Comparison of ENCODE assay signal across 8 cellular contexts in genomic region chr5:111070272-111071134, GRCh38. TPM values are rescaled to one million over a fixed set of nuclear protein-coding genes. Genes with fewer than 3 reads are reported as not detected.
DNase-seq lines count a peak whose midpoint lies in the region; ATAC-seq and TF ChIP-seq lines count a peak whose summit lies in the region.

No MANE protein-coding gene starts in this region.

- peak; percentile 5 for TF ChIP-seq CTCF in cardiac muscle cell (IDR thresholded peaks at IDR 0.05; ENCODE audit: low read depth, low read length)
- TF ChIP-seq CTCF in PC-9 (conservative IDR thresholded peaks at IDR 0.05): no peak
- TF ChIP-seq CTCF in Caco-2 (IDR thresholded peaks at IDR 0.05; ENCODE audit: insufficient read depth in 1 of 2, low read depth in 1 of 2, low read length in 1 of 2, severe bottlenecking in 1 of 2, unreplicated experiment in 1 of 2): no peak

- intact Hi-C loops in PC-9 (cut with micrococcal nuclease; ENCODE audit: unreplicated experiment): no loop called here
- intact Hi-C loops in Caco-2 (cut with micrococcal nuclease; ENCODE audit: unreplicated experiment): no loop called here

- H3K36me3 Mint-ChIP-seq in activated CD8-positive, alpha-beta T cell treated with anti-CD3 and anti-CD28 coated beads, Interleukin-2, amount 10 ng/mL, durations not matched to agents 7 days and 5 days (ENCODE audit: low read depth): peaks cover 3% of the 10 kb centered on the region
- no peaks in the 10 kb centered on the region for H3K36me3 Mint-ChIP-seq in Caco-2 (ENCODE audit: insufficient read depth, unreplicated experiment)

- H3K9me3 ChIP-seq in cardiac muscle cell (ENCODE audit: low read depth) (no peaks in the 10 kb centered on the region), PC-9 (ENCODE audit: insufficient read depth, low read depth) (no peaks in the 10 kb centered on the region), Caco-2 (no peaks in the 10 kb centered on the region; the same call in 1 of the 2 replicates)

- H3K9me2 ChIP-seq in PC-9 (ENCODE audit: insufficient read depth): no peaks in the 10 kb centered on the region; the same call in 1 of the 2 replicates

- no peaks in the 10 kb centered on the region for H3K4me1 ChIP-seq in cardiac muscle cell (ENCODE audit: low read depth)
- H3K4me1 ChIP-seq in PC-9 (replicated peaks; ENCODE audit: insufficient read depth): peaks cover 6% of the 10 kb centered on the region; the same call in 1 of the 2 replicates
- H3K4me1 ChIP-seq in Caco-2: 0 out of 2 replicates have a peak, but pooled peaks cover 4% of the 10 kb centered on the region

- peak; percentile 36 for ATAC-seq in GM19397 (IDR thresholded peaks at IDR 0.05; ENCODE audit: unreplicated experiment)
- ATAC-seq in activated CD8-positive, alpha-beta T cell treated with anti-CD3 and anti-CD28 coated beads, Interleukin-2, amount 10 ng/mL, durations not matched to agents 7 days and 5 days: peak; percentile 47
- ATAC-seq in HG02610 (IDR thresholded peaks at IDR 0.05; ENCODE audit: unreplicated experiment): no peak

- H2AFZ ChIP-seq in PC-9: no peak overlapping the region

- peaks cover 22% of the 10 kb centered on the region for H3K4me1 Mint-ChIP-seq in activated CD8-positive, alpha-beta T cell treated with anti-CD3 and anti-CD28 coated beads, Interleukin-2, amount 10 ng/mL, durations not matched to agents 7 days and 5 days (ENCODE audit: low read depth)
- peaks cover 7% of the 10 kb centered on the region for H3K4me1 Mint-ChIP-seq in Caco-2 (ENCODE audit: low read depth, unreplicated experiment)

- no peak overlapping the region for H3K27ac Mint-ChIP-seq in activated CD8-positive, alpha-beta T cell treated with anti-CD3 and anti-CD28 coated beads, Interleukin-2, amount 10 ng/mL, durations not matched to agents 7 days and 5 days
- no peak overlapping the region for H3K27ac Mint-ChIP-seq in Caco-2 (ENCODE audit: unreplicated experiment)

- no peaks in the 10 kb centered on the region for H3K79me2 ChIP-seq in PC-9 (ENCODE audit: low read depth)

- no peaks in the 10 kb centered on the region for H3F3A ChIP-seq in PC-9 (ENCODE audit: insufficient read depth, low read depth)

- H3K4me3 Mint-ChIP-seq in activated CD8-positive, alpha-beta T cell treated with anti-CD3 and anti-CD28 coated beads, Interleukin-2, amount 10 ng/mL, durations not matched to agents 7 days and 5 days: no peak overlapping the region
- no peak overlapping the region for H3K4me3 Mint-ChIP-seq in Caco-2 (ENCODE audit: unreplicated experiment)

- peaks cover 84% of the 10 kb centered on the region for H3K27me3 ChIP-seq in cardiac muscle cell
- H3K27me3 ChIP-seq in PC-9 (ENCODE audit: insufficient read depth, low read depth): peaks cover 14% of the 10 kb centered on the region; the same call in 1 of the 2 replicates
- H3K27me3 ChIP-seq in Caco-2 (replicated peaks; ENCODE audit: control insufficient read depth, insufficient read depth, low read length): no peaks in the 10 kb centered on the region; the same call in 1 of the 2 replicates

- no peak overlapping the region for H3K4me2 ChIP-seq in PC-9

- H3K27me3 Mint-ChIP-seq in activated CD8-positive, alpha-beta T cell treated with anti-CD3 and anti-CD28 coated beads, Interleukin-2, amount 10 ng/mL, durations not matched to agents 7 days and 5 days (ENCODE audit: low read depth): peaks cover 85% of the 10 kb centered on the region
- peaks cover 46% of the 10 kb centered on the region for H3K27me3 Mint-ChIP-seq in Caco-2 (ENCODE audit: insufficient read depth, unreplicated experiment)

- no TSS peak for BruUV-seq in PC-9 (replicated peaks; lab: Mats Ljungman, UMichigan)
- no TSS peak for BruUV-seq in Caco-2 (replicated peaks; lab: Mats Ljungman, UMichigan)

- H3K4me3 ChIP-seq in cardiac muscle cell: peak overlapping the region; percentile 16
- peak overlapping the region; percentile 26 for H3K4me3 ChIP-seq in skeletal muscle cell (ENCODE audit: low read depth, low read length)
- no peak overlapping the region for H3K4me3 ChIP-seq in PC-9
- H3K4me3 ChIP-seq in Caco-2 (ENCODE audit: low read depth, low read length): no peak overlapping the region

- no peaks in the 10 kb centered on the region for H3K36me3 ChIP-seq in cardiac muscle cell
- H3K36me3 ChIP-seq in PC-9 (ENCODE audit: low read depth): no peaks in the 10 kb centered on the region
- no peaks in the 10 kb centered on the region for H3K36me3 ChIP-seq in Caco-2 (ENCODE audit: control insufficient read depth, insufficient read depth, low read length)

- no peaks in the 10 kb centered on the region for H3K9me3 Mint-ChIP-seq in activated CD8-positive, alpha-beta T cell treated with anti-CD3 and anti-CD28 coated beads, Interleukin-2, amount 10 ng/mL, durations not matched to agents 7 days and 5 days (ENCODE audit: insufficient read depth)
- no peaks in the 10 kb centered on the region for H3K9me3 Mint-ChIP-seq in Caco-2 (ENCODE audit: unreplicated experiment)

- peak; percentile 27 for DNase-seq in activated CD8-positive, alpha-beta T cell treated with anti-CD3 and anti-CD28 coated beads, Interleukin-2, amount 10 ng/mL, durations not matched to agents 7 days and 5 days
- DNase-seq in cardiac muscle cell (ENCODE audit: low read depth in 1 of 2, low spot score in 1 of 2): peak; percentile 42 to 69
- DNase-seq in skeletal muscle cell (ENCODE audit: low read depth): no peak
- no peak for DNase-seq in NCI-H2196 treated with DMSO at 0.1 percent for 48 hours (lab: John Stamatoyannopoulos, UW; ENCODE audit: unreplicated experiment)
- DNase-seq in PC-9: no peak
- no peak for DNase-seq in Caco-2

- POLR2A ChIA-PET in activated CD8-positive, alpha-beta T cell treated with anti-CD3 and anti-CD28 coated beads, Interleukin-2, amount 10 ng/mL, durations not matched to agents 7 days and 5 days (lab: Charles Lee): no interaction called here
- POLR2A ChIA-PET in PC-9 (lab: Charles Lee; ENCODE audit: unreplicated experiment): no interaction called here
- POLR2A ChIA-PET in Caco-2 (lab: Charles Lee): no interaction called here

- H3K27ac ChIP-seq in cardiac muscle cell (no peak overlapping the region), PC-9 (no peak overlapping the region)

- CTCF ChIA-PET in activated CD8-positive, alpha-beta T cell treated with anti-CD3 and anti-CD28 coated beads, Interleukin-2, amount 10 ng/mL, durations not matched to agents 7 days and 5 days (lab: Charles Lee): no interaction called here
- CTCF ChIA-PET in PC-9 (lab: Charles Lee) (no interaction called here), Caco-2 (lab: Charles Lee) (no interaction called here)

- no peaks in the 10 kb centered on the region for H4K20me1 ChIP-seq in PC-9 (ENCODE audit: insufficient read depth)

RNA-seq across cellular contexts. Expression of gene TSLP, which starts 1.0 kb away (rescaled TPM):
- under 1 TPM in 1 of 2 experiments, not detected in 1; 0.18 TPM for total RNA-seq in activated CD8-positive, alpha-beta T cell treated with anti-CD3 and anti-CD28 coated beads, Interleukin-2, amount 10 ng/mL, durations not matched to agents 7 days and 5 days
- 0.30 and 0.42 TPM in 2 replicates for total RNA-seq in cardiac muscle cell
- 0.78 and 1.4 TPM in 2 replicates for polyA plus RNA-seq in cardiac muscle cell
- total RNA-seq in PC-9 (2021): not detected in 2 replicates
- total RNA-seq in Caco-2 (2022): not detected in 2 replicates

RNA-seq across cellular contexts. Expression of gene WDR36, which starts 21.6 kb away (rescaled TPM):
- total RNA-seq in activated CD8-positive, alpha-beta T cell treated with anti-CD3 and anti-CD28 coated beads, Interleukin-2, amount 10 ng/mL, durations not matched to agents 7 days and 5 days: 10 to 100 TPM; 29.5 to 37.6 TPM
- total RNA-seq in cardiac muscle cell (12.5 and 14.9 TPM in 2 replicates), PC-9 (2021) (17.7 and 18.5 TPM in 2 replicates), Caco-2 (2022) (33.5 and 34.3 TPM in 2 replicates)
- polyA plus RNA-seq in cardiac muscle cell: 14.1 and 15.0 TPM in 2 replicates

Comparison
In these comparisons a context has a peak if more than half of its experiments do, and no peak if none do; other contexts are left out.
1. DNase-seq: peak in activated CD8-positive, alpha-beta T cell treated with anti-CD3 and anti-CD28 coated beads, Interleukin-2, amount 10 ng/mL, durations not matched to agents 7 days and 5 days (single experiment) and cardiac muscle cell (2 of 2); none in skeletal muscle cell (single experiment), NCI-H2196 treated with DMSO at 0.1 percent for 48 hours (single experiment), PC-9 (0 of 2) and Caco-2 (0 of 2).
2. H3K4me3 ChIP-seq: peak in cardiac muscle cell (single experiment) and skeletal muscle cell (single experiment); none in PC-9 (single experiment) and Caco-2 (single experiment).